ENCODE assay signal across 9 cellular contexts in the genomic region with DNA sequence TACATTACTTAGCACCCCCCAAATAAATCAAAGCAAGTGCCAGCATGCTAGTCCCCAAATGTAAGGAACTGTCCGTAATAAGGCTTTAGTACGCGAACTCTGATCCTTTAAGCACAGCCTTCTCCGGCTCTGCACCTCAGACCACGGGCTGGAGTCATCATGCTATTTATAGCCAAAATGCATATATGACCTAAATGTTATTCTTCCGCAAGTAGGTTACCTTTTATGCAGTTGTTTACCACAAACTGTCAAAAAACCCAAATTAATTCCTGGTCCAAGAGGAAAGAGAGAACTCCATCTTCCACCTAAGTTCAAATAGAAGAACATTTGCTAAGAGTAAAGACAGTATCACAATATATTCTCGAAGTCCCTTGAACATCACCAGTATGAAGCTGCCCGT. TPM values are rescaled to one million over a fixed set of nuclear protein-coding genes. Genes with fewer than 3 reads are reported as not detected.
DNase-seq lines count a peak whose midpoint lies in the region; ATAC-seq and TF ChIP-seq lines count a peak whose summit lies in the region.
"Had no signal": no experiment of that assay in that cellular context is flagged by ENCODE, and none has a peak within 500 bp of the region (broad histone marks: within the 10 kb centered on the region; RNA-seq: fewer than 3 reads in every experiment).

No MANE protein-coding gene starts in this region.

- H3K27me3 Mint-ChIP-seq in activated CD4-positive, alpha-beta memory T cell treated with anti-CD3 and anti-CD28 coated beads for 36 hours: peaks cover 38% of the 10 kb centered on the region
- peaks cover 38% of the 10 kb centered on the region for H3K27me3 Mint-ChIP-seq in activated CD4-positive, alpha-beta memory T cell treated with anti-CD3 and anti-CD28 coated beads, Interleukin-2, amount 10 ng/mL, durations not matched to agents 7 days and 5 days

- CTCF ChIA-PET in activated CD4-positive, alpha-beta memory T cell treated with anti-CD3 and anti-CD28 coated beads for 36 hours (lab: Charles Lee): no interaction called here
- CTCF ChIA-PET in activated CD4-positive, alpha-beta memory T cell treated with anti-CD3 and anti-CD28 coated beads, Interleukin-2, amount 10 ng/mL, durations not matched to agents 7 days and 5 days (lab: Charles Lee): no interaction called here

- peak; percentile 4 for DNase-seq in activated CD4-positive, alpha-beta memory T cell treated with anti-CD3 and anti-CD28 coated beads for 36 hours
- no peak for DNase-seq in activated CD4-positive, alpha-beta memory T cell treated with anti-CD3 and anti-CD28 coated beads, Interleukin-2, amount 10 ng/mL, durations not matched to agents 7 days and 5 days
- DNase-seq in spleen (no peak), DMS53 treated with DMSO at 0.1 percent for 48 hours (lab: John Stamatoyannopoulos, UW; ENCODE audit: unreplicated experiment) (no peak), tibial artery (no peak)
- DNase-seq: NCI-H1048 had no signal

- H3K36me3 ChIP-seq in iPS-18a (ENCODE audit: control insufficient read depth, low read depth, low read length): no peaks in the 10 kb centered on the region
- no peaks in the 10 kb centered on the region for H3K36me3 ChIP-seq in spleen
- no peaks in the 10 kb centered on the region for H3K36me3 ChIP-seq in tibial artery

- H3K4me1 ChIP-seq in iPS-18a (ENCODE audit: control insufficient read depth, low read depth, low read length) (peaks cover 37% of the 10 kb centered on the region), spleen (peaks cover 5 to 99% (median 61%) of the 10 kb centered on the region in 6 donors), tibial artery (peaks cover 0 to 20% (median 9%) of the 10 kb centered on the region in 4 donors)

- no peak overlapping the region for H3K9ac ChIP-seq in iPS-18a (ENCODE audit: low read length)

- TF ChIP-seq CTCF in spleen (IDR thresholded peaks at IDR 0.05 in 8 of 11, conservative IDR thresholded peaks at IDR 0.05 in 3 of 11): no peak
- TF ChIP-seq CTCF in tibial artery (IDR thresholded peaks at IDR 0.05): no peak

- no peaks in the 10 kb centered on the region for H3K9me3 ChIP-seq in iPS-18a (ENCODE audit: control insufficient read depth, low read depth, low read length)
- H3K9me3 ChIP-seq in spleen: no peaks in the 10 kb centered on the region
- no peaks in the 10 kb centered on the region for H3K9me3 ChIP-seq in tibial artery

- no peak overlapping the region for H3K27ac Mint-ChIP-seq in activated CD4-positive, alpha-beta memory T cell treated with anti-CD3 and anti-CD28 coated beads for 36 hours
- no peak overlapping the region for H3K27ac Mint-ChIP-seq in activated CD4-positive, alpha-beta memory T cell treated with anti-CD3 and anti-CD28 coated beads, Interleukin-2, amount 10 ng/mL, durations not matched to agents 7 days and 5 days

- H3K36me3 Mint-ChIP-seq in activated CD4-positive, alpha-beta memory T cell treated with anti-CD3 and anti-CD28 coated beads for 36 hours: no peaks in the 10 kb centered on the region
- H3K36me3 Mint-ChIP-seq in activated CD4-positive, alpha-beta memory T cell treated with anti-CD3 and anti-CD28 coated beads, Interleukin-2, amount 10 ng/mL, durations not matched to agents 7 days and 5 days (ENCODE audit: low read depth): no peaks in the 10 kb centered on the region

- H3K27ac ChIP-seq in iPS-18a (ENCODE audit: low read length): no peak overlapping the region
- H3K27ac ChIP-seq in spleen: peak overlapping the region in 6 of 8 donors; percentile 8 to 93 (median 87)
- no peak overlapping the region for H3K27ac ChIP-seq in tibial artery

- H3K27me3 ChIP-seq in iPS-18a (ENCODE audit: control insufficient read depth, insufficient read depth, low read length): peaks cover 44% of the 10 kb centered on the region
- peaks cover 0 to 4% (median 0%) of the 10 kb centered on the region in 7 donors for H3K27me3 ChIP-seq in spleen (replicated peaks in 1 of 7)
- H3K27me3 ChIP-seq in tibial artery: no peaks in the 10 kb centered on the region

- peaks cover 19% of the 10 kb centered on the region for H3K4me1 Mint-ChIP-seq in activated CD4-positive, alpha-beta memory T cell treated with anti-CD3 and anti-CD28 coated beads for 36 hours (ENCODE audit: low read depth)
- H3K4me1 Mint-ChIP-seq in activated CD4-positive, alpha-beta memory T cell treated with anti-CD3 and anti-CD28 coated beads, Interleukin-2, amount 10 ng/mL, durations not matched to agents 7 days and 5 days: peaks cover 12% of the 10 kb centered on the region

- peak; percentile 36; the same call in 1 of the 3 replicates for ATAC-seq in SK-N-SH treated with all-trans-retinoic acid at 6 μM for 48 hours
- no peak for ATAC-seq in GM19452 (IDR thresholded peaks at IDR 0.05; ENCODE audit: unreplicated experiment)

- 58 to 79% (median 71%) methylated on average over 8 of the region's 8 CpGs for WGBS in spleen, 5 donors

- TF ChIP-seq POLR2A in spleen (IDR thresholded peaks at IDR 0.05): no peak

- H3K4me3 ChIP-seq in iPS-18a (ENCODE audit: low read length) (peak overlapping the region; percentile 62), spleen (peak overlapping the region in 1 of 8 donors; percentile 0), tibial artery (no peak overlapping the region)

- intact Hi-C loops in activated CD4-positive, alpha-beta memory T cell treated with anti-CD3 and anti-CD28 coated beads for 36 hours (cut with micrococcal nuclease): loop anchor here (2.0 kb wide), 1 partner anchor 40 kb away; no protein-coding TSS in a partner anchor
- intact Hi-C loops in spleen (cut with DNase I; ENCODE audit: low total_unique reads): no loop called here
- intact Hi-C loops in tibial artery (cut with DNase I; ENCODE audit: low total_unique reads): no loop called here

- POLR2A ChIA-PET in activated CD4-positive, alpha-beta memory T cell treated with anti-CD3 and anti-CD28 coated beads for 36 hours (lab: Charles Lee): no interaction called here
- POLR2A ChIA-PET in activated CD4-positive, alpha-beta memory T cell treated with anti-CD3 and anti-CD28 coated beads, Interleukin-2, amount 10 ng/mL, durations not matched to agents 7 days and 5 days (lab: Charles Lee): no interaction called here

- H3K4me3 Mint-ChIP-seq in activated CD4-positive, alpha-beta memory T cell treated with anti-CD3 and anti-CD28 coated beads for 36 hours: no peak overlapping the region
- no peak overlapping the region for H3K4me3 Mint-ChIP-seq in activated CD4-positive, alpha-beta memory T cell treated with anti-CD3 and anti-CD28 coated beads, Interleukin-2, amount 10 ng/mL, durations not matched to agents 7 days and 5 days

- no peaks in the 10 kb centered on the region for H3K9me3 Mint-ChIP-seq in activated CD4-positive, alpha-beta memory T cell treated with anti-CD3 and anti-CD28 coated beads for 36 hours
- no peaks in the 10 kb centered on the region for H3K9me3 Mint-ChIP-seq in activated CD4-positive, alpha-beta memory T cell treated with anti-CD3 and anti-CD28 coated beads, Interleukin-2, amount 10 ng/mL, durations not matched to agents 7 days and 5 days

TF ChIP-seq in SK-N-SH treated with all-trans-retinoic acid at 6 μM for 48 hours, 23 proteins besides CTCF, POLR2A, EP300 and RAD21:
- TF ChIP-seq ISL1 (CRISPR knock-in tag; IDR thresholded peaks at IDR 0.05): no peak
- TF ChIP-seq ZC3H10 (CRISPR knock-in tag; IDR thresholded peaks at IDR 0.05): no peak
- TF ChIP-seq ZNF70 (CRISPR knock-in tag; IDR thresholded peaks at IDR 0.05): no peak
- TF ChIP-seq, protein P1, sequence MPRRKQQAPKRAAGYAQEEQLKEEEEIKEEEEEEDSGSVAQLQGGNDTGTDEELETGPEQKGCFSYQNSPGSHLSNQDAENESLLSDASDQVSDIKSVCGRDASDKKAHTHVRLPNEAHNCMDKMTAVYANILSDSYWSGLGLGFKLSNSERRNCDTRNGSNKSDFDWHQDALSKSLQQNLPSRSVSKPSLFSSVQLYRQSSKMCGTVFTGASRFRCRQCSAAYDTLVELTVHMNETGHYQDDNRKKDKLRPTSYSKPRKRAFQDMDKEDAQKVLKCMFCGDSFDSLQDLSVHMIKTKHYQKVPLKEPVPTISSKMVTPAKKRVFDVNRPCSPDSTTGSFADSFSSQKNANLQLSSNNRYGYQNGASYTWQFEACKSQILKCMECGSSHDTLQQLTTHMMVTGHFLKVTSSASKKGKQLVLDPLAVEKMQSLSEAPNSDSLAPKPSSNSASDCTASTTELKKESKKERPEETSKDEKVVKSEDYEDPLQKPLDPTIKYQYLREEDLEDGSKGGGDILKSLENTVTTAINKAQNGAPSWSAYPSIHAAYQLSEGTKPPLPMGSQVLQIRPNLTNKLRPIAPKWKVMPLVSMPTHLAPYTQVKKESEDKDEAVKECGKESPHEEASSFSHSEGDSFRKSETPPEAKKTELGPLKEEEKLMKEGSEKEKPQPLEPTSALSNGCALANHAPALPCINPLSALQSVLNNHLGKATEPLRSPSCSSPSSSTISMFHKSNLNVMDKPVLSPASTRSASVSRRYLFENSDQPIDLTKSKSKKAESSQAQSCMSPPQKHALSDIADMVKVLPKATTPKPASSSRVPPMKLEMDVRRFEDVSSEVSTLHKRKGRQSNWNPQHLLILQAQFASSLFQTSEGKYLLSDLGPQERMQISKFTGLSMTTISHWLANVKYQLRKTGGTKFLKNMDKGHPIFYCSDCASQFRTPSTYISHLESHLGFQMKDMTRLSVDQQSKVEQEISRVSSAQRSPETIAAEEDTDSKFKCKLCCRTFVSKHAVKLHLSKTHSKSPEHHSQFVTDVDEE (CRISPR knock-in tag; IDR thresholded peaks at IDR 0.05): no peak
- TF ChIP-seq CSDC2 (CRISPR knock-in tag; IDR thresholded peaks at IDR 0.05): no peak
- TF ChIP-seq TOX (CRISPR knock-in tag; IDR thresholded peaks at IDR 0.05; ENCODE audit: borderline replicate concordance): no peak
- TF ChIP-seq ZFP30 (CRISPR knock-in tag; IDR thresholded peaks at IDR 0.05): no peak
- TF ChIP-seq ARNTL (CRISPR knock-in tag; IDR thresholded peaks at IDR 0.05; ENCODE audit: borderline replicate concordance, low read depth): no peak
- no peak for TF ChIP-seq SNAI2 (CRISPR knock-in tag; IDR thresholded peaks at IDR 0.05)
TF ChIP-seq in SK-N-SH treated with all-trans-retinoic acid at 6 μM for 48 hours: peak in this region for 0.

RNA-seq across cellular contexts. Expression of a gene that starts 42.7 kb away (rescaled TPM):
- total RNA-seq in activated CD4-positive, alpha-beta memory T cell treated with anti-CD3 and anti-CD28 coated beads for 36 hours: 1 to 10 TPM; 2.7 to 4.8 TPM
- 1 to 10 TPM; 3.9 to 5.0 TPM for total RNA-seq in activated CD4-positive, alpha-beta memory T cell treated with anti-CD3 and anti-CD28 coated beads, Interleukin-2, amount 10 ng/mL, durations not matched to agents 7 days and 5 days
- total RNA-seq in spleen: 10 to 100 TPM; 20.8 to 58.4 (median 41.1) TPM
- polyA plus RNA-seq in spleen: 1 to 10 TPM; 4.5 to 8.7 (median 4.9) TPM

Comparison
In these comparisons a context has a peak if more than half of its experiments do, and no peak if none do; other contexts are left out.
1. H3K27ac ChIP-seq: peak in spleen (6 of 8); none in iPS-18a (single experiment) and tibial artery (0 of 2).